15 cellular contexts compared by ENCODE assay signal in the genomic region with DNA sequence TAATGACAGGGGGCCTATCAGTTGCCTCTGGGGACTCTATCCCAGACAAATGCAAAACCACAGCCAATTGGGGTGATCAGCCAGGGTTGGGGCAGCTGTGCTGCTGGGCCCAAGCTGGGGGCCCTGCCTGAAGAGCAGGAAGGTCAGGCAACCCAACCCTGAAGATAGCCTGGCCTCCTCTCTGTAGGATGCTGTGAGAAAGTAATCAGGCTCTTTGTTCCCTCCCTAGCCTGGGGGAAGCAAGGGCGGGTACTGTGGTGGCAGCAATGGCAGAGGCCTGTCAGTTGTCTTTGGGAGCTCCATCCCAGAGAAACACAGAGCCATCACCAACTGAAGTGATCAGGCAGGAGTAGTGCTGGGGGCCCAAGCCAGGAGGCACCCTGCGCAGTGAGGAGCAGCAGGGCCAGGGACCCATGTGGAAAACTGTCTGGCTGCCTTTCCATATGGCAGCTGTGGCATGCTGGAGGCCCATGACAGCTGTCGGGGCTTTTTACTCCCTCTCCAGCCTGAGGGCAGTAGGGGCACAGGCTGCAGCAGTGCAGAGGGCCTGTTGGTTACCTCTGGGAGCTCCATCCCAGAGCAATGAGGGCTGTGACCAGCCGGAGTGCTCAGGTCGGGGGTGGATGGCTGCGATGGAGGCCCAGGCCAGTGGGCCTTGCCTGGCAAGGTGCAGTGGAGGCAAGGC.
DNase-seq lines count a peak whose midpoint lies in the region; TF ChIP-seq lines count a peak whose summit lies in the region.
"Had no signal": no experiment of that assay in that cellular context is flagged by ENCODE, and none has a peak within 500 bp of the region (broad histone marks: within the 10 kb centered on the region; RNA-seq: fewer than 3 reads in every experiment).

No MANE protein-coding gene starts in this region.

- H3K36me3 ChIP-seq in BLaER1: no peaks in the 10 kb centered on the region
- H3K36me3 ChIP-seq: esophagus muscularis mucosa had no signal

- H3K27ac ChIP-seq in BLaER1: 0 out of 2 replicates have a peak overlapping the region, but pooled peaks have one; percentile 0
- peak overlapping the region; percentile 10; the same call in 1 of the 2 replicates for H3K27ac ChIP-seq in C4-2B
- H3K27ac ChIP-seq in dorsolateral prefrontal cortex: no peak overlapping the region
- H3K27ac ChIP-seq: esophagus muscularis mucosa had no signal

- DNase-seq in NCI-H524 treated with DMSO at 0.1 percent for 48 hours (lab: John Stamatoyannopoulos, UW): peak; percentile 36
- peak; percentile 34 for DNase-seq in islet precursor cell
- DNase-seq in MV-4-11 (lab: John Stamatoyannopoulos, UW): no peak
- DNase-seq in dorsolateral prefrontal cortex: no peak
- no peak for DNase-seq in activated naive CD4-positive, alpha-beta T cell treated with Interleukin-2 at 50 U/mL for 16 hours
- DNase-seq: DMS79 treated with DMSO at 0.1 percent for 48 hours; effector CD8-positive, alpha-beta T cell; hypothalamus; NCI-H1436; NCI-H510A; small intestine; T-helper 9 cell had no signal

- H3K9me3 ChIP-seq in BLaER1: no peaks in the 10 kb centered on the region

- TF ChIP-seq CTCF in C4-2B (conservative IDR thresholded peaks at IDR 0.05) (no peak), dorsolateral prefrontal cortex (IDR thresholded peaks at IDR 0.05 in 54 of 56, conservative IDR thresholded peaks at IDR 0.05 in 2 of 56; ENCODE audit: low read depth in 1 of 56, partially characterized antibody in 56 of 56) (no peak)

- intact Hi-C loops in dorsolateral prefrontal cortex (cut with DNase I): no loop called here

- H3K4me3 ChIP-seq in BLaER1: no peak overlapping the region
- no peak overlapping the region for H3K4me3 ChIP-seq in dorsolateral prefrontal cortex
- H3K4me3 ChIP-seq: esophagus muscularis mucosa had no signal

- H3K9ac ChIP-seq in BLaER1: no peak overlapping the region

- H4K20me1 ChIP-seq in BLaER1: no peaks in the 10 kb centered on the region

- no peak overlapping the region for H3K4me2 ChIP-seq in BLaER1

- no peaks in the 10 kb centered on the region for H3K4me1 ChIP-seq in BLaER1
- H3K4me1 ChIP-seq: esophagus muscularis mucosa had no signal

- H3K27me3 ChIP-seq in BLaER1 (no peaks in the 10 kb centered on the region), dorsolateral prefrontal cortex (peaks cover 0 to 4% (median 0%) of the 10 kb centered on the region in 45 donors)

Comparison
In these comparisons a context has a peak if more than half of its experiments do, and no peak if none do; other contexts are left out.
1. H3K27ac ChIP-seq: peak in BLaER1 (single experiment) and C4-2B (single experiment); none in dorsolateral prefrontal cortex (0 of 59).
2. DNase-seq: peak in NCI-H524 treated with DMSO at 0.1 percent for 48 hours (single experiment) and islet precursor cell (single experiment); none in MV-4-11 (single experiment), dorsolateral prefrontal cortex (0 of 10) and activated naive CD4-positive, alpha-beta T cell treated with Interleukin-2 at 50 U/mL for 16 hours (single experiment).